ENCODE assay signal across 8 cellular contexts in the genomic region with DNA sequence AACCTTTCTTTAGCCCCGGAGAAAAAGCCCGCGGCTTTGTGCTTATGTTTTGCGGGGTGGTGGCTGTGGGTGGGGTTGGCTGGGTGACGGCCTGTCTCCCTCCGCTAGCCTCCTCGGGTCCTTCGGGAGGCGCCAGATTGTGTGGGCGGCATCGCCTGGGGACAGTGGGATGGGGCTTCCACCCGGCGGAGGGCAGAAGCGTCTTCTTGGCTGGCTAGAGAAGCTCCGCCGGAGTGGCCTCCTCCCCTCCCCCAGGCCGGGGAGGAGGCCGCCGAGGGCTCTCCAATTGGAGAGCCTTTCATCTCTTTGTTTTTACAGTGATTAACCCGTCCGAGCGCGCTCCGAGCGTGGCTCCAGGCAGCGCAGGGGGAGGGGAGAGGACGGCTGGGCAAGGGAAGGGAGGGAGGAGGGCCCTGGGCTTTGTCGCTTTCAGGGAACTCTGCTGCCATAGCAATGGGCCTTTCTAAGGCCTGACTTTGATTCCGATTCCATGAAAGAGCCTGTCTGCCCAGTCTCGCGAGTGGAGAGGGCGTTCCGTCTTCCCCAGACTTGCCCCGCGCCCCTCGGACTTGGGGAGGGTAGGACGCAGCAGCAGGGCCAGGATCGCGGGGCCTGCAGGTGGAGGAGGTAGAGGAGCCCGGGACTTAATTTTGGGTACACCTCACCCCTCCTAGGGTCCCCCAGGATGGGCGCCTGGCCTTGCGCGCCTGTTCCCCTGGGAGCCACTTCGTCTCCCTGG. TPM values are rescaled to one million over a fixed set of nuclear protein-coding genes. Genes with fewer than 3 reads are reported as not detected.
DNase-seq lines count a peak whose midpoint lies in the region; ATAC-seq and TF ChIP-seq lines count a peak whose summit lies in the region.

No MANE protein-coding gene starts in this region.

- intact Hi-C loops in left lung (cut with DNase I) (no loop called here), vagina (cut with DNase I) (no loop called here)

- no peaks in the 10 kb centered on the region for H3K36me3 ChIP-seq in left lung
- H3K36me3 ChIP-seq in vagina: no peaks in the 10 kb centered on the region

- no peaks in the 10 kb centered on the region for H3K9me3 ChIP-seq in left lung
- H3K9me3 ChIP-seq in vagina: no peaks in the 10 kb centered on the region

- no peak for TF ChIP-seq POLR2A in vagina (IDR thresholded peaks at IDR 0.05)

- H3K36me3 Mint-ChIP-seq in stimulated activated memory B cell treated with anti-CD40 and anti-IgM and Interleukin-4, amounts not matched to agents 10 μg/mL and 1 μg/mL and 100 μg/mL, for 72 hours: no peaks in the 10 kb centered on the region
- no peaks in the 10 kb centered on the region for H3K36me3 Mint-ChIP-seq in natural killer cell treated with Interleukin-12 subunit alpha and Interleukin-12 subunit beta and Interleukin-15 and Interleukin-18, amount 100 ng/mL, for 72 hours
- peaks cover 0 to 3% (median 2%) of the 10 kb centered on the region in 3 donors for H3K36me3 Mint-ChIP-seq in naive thymus-derived CD8-positive, alpha-beta T cell

- DNase-seq in DMS79 (lab: John Stamatoyannopoulos, UW) (peak; percentile 66), NCI-H2107 treated with DMSO at 0.1 percent for 48 hours (lab: John Stamatoyannopoulos, UW; ENCODE audit: unreplicated experiment) (peak; percentile 73), cardiac fibroblast (ENCODE audit: low read depth in 2 of 2) (peak; percentile 46 to 70), left lung (peak; percentile 68 to 83), vagina (ENCODE audit: extremely low spot score in 2 of 2) (no peak)
- DNase-seq in natural killer cell treated with Interleukin-12 subunit alpha and Interleukin-12 subunit beta and Interleukin-15 and Interleukin-18, amount 100 ng/mL, for 72 hours (ENCODE audit: low spot score): no peak
- DNase-seq in naive thymus-derived CD8-positive, alpha-beta T cell: no peak

- peaks cover 61% of the 10 kb centered on the region for H3K27me3 Mint-ChIP-seq in stimulated activated memory B cell treated with anti-CD40 and anti-IgM and Interleukin-4, amounts not matched to agents 10 μg/mL and 1 μg/mL and 100 μg/mL, for 72 hours
- H3K27me3 Mint-ChIP-seq in natural killer cell treated with Interleukin-12 subunit alpha and Interleukin-12 subunit beta and Interleukin-15 and Interleukin-18, amount 100 ng/mL, for 72 hours: peaks cover 30 to 47% of the 10 kb centered on the region in 2 donors
- H3K27me3 Mint-ChIP-seq in naive thymus-derived CD8-positive, alpha-beta T cell: peaks cover 24 to 93% (median 65%) of the 10 kb centered on the region in 5 donors

- H3K9me3 Mint-ChIP-seq in stimulated activated memory B cell treated with anti-CD40 and anti-IgM and Interleukin-4, amounts not matched to agents 10 μg/mL and 1 μg/mL and 100 μg/mL, for 72 hours: no peaks in the 10 kb centered on the region
- no peaks in the 10 kb centered on the region for H3K9me3 Mint-ChIP-seq in natural killer cell treated with Interleukin-12 subunit alpha and Interleukin-12 subunit beta and Interleukin-15 and Interleukin-18, amount 100 ng/mL, for 72 hours
- peaks cover 0 to 2% (median 0%) of the 10 kb centered on the region in 9 donors for H3K9me3 Mint-ChIP-seq in naive thymus-derived CD8-positive, alpha-beta T cell

- H3K4me3 ChIP-seq in cardiac fibroblast (replicated peaks in 1 of 2; ENCODE audit: low read depth in 2 of 2, low read length in 2 of 2) (peak overlapping the region; percentile 36), left lung (peak overlapping the region in 1 of 2 donors; percentile 13), vagina (peak overlapping the region; percentile 32 to 36)

- H3K27ac ChIP-seq in left lung (no peak overlapping the region), vagina (no peak overlapping the region)

- H3K27me3 ChIP-seq in left lung: peaks cover 56 to 93% of the 10 kb centered on the region in 2 donors
- H3K27me3 ChIP-seq in vagina: no peaks in the 10 kb centered on the region

- peak; percentile 65 for ATAC-seq in left lung
- ATAC-seq in stimulated activated memory B cell treated with anti-CD40 and anti-IgM and Interleukin-4, amounts not matched to agents 10 μg/mL and 1 μg/mL and 100 μg/mL, for 72 hours: no peak
- no peak for ATAC-seq in natural killer cell treated with Interleukin-12 subunit alpha and Interleukin-12 subunit beta and Interleukin-15 and Interleukin-18, amount 100 ng/mL, for 72 hours
- no peak for ATAC-seq in naive thymus-derived CD8-positive, alpha-beta T cell

- no peak overlapping the region for H3K27ac Mint-ChIP-seq in stimulated activated memory B cell treated with anti-CD40 and anti-IgM and Interleukin-4, amounts not matched to agents 10 μg/mL and 1 μg/mL and 100 μg/mL, for 72 hours
- H3K27ac Mint-ChIP-seq in natural killer cell treated with Interleukin-12 subunit alpha and Interleukin-12 subunit beta and Interleukin-15 and Interleukin-18, amount 100 ng/mL, for 72 hours: no peak overlapping the region
- H3K27ac Mint-ChIP-seq in naive thymus-derived CD8-positive, alpha-beta T cell: no peak overlapping the region

- H3K4me3 Mint-ChIP-seq in stimulated activated memory B cell treated with anti-CD40 and anti-IgM and Interleukin-4, amounts not matched to agents 10 μg/mL and 1 μg/mL and 100 μg/mL, for 72 hours: no peak overlapping the region
- H3K4me3 Mint-ChIP-seq in natural killer cell treated with Interleukin-12 subunit alpha and Interleukin-12 subunit beta and Interleukin-15 and Interleukin-18, amount 100 ng/mL, for 72 hours: no peak overlapping the region
- H3K4me3 Mint-ChIP-seq in naive thymus-derived CD8-positive, alpha-beta T cell: peak overlapping the region in 1 of 10 donors; percentile 1

- peaks cover 18 to 35% of the 10 kb centered on the region in 2 donors for H3K4me1 ChIP-seq in left lung
- peaks cover 36% of the 10 kb centered on the region for H3K4me1 ChIP-seq in vagina

- POLR2A ChIA-PET in naive thymus-derived CD8-positive, alpha-beta T cell (lab: Charles Lee): no interaction called here

- no peak for TF ChIP-seq CTCF in cardiac fibroblast (IDR thresholded peaks at IDR 0.05; ENCODE audit: low read depth, low read length)
- TF ChIP-seq CTCF in left lung (IDR thresholded peaks at IDR 0.05): no peak
- TF ChIP-seq CTCF in vagina (IDR thresholded peaks at IDR 0.05): no peak

- peaks cover 18% of the 10 kb centered on the region for H3K4me1 Mint-ChIP-seq in stimulated activated memory B cell treated with anti-CD40 and anti-IgM and Interleukin-4, amounts not matched to agents 10 μg/mL and 1 μg/mL and 100 μg/mL, for 72 hours
- H3K4me1 Mint-ChIP-seq in natural killer cell treated with Interleukin-12 subunit alpha and Interleukin-12 subunit beta and Interleukin-15 and Interleukin-18, amount 100 ng/mL, for 72 hours (ENCODE audit: low read depth in 2 of 2): peaks cover 2 to 6% of the 10 kb centered on the region in 2 donors
- peaks cover 7 to 10% (median 9%) of the 10 kb centered on the region in 4 donors for H3K4me1 Mint-ChIP-seq in naive thymus-derived CD8-positive, alpha-beta T cell

RNA-seq across cellular contexts. Expression of a gene that starts 36.7 kb away (rescaled TPM):
- under 1 TPM; 0.03 to 0.18 TPM for total RNA-seq in left lung
- not detected for total RNA-seq in vagina
- total RNA-seq in natural killer cell treated with Interleukin-12 subunit alpha and Interleukin-12 subunit beta and Interleukin-15 and Interleukin-18, amount 100 ng/mL, for 72 hours: not detected
- total RNA-seq in naive thymus-derived CD8-positive, alpha-beta T cell: not detected
- not detected for polyA plus RNA-seq in naive thymus-derived CD8-positive, alpha-beta T cell

RNA-seq across cellular contexts. Expression of a gene that starts 41.7 kb away (rescaled TPM):
- total RNA-seq in left lung: under 1 TPM in 1 of 2 donors, not detected in 1; 0.24 TPM
- total RNA-seq in vagina: not detected
- not detected for total RNA-seq in natural killer cell treated with Interleukin-12 subunit alpha and Interleukin-12 subunit beta and Interleukin-15 and Interleukin-18, amount 100 ng/mL, for 72 hours
- not detected for total RNA-seq in naive thymus-derived CD8-positive, alpha-beta T cell
- polyA plus RNA-seq in naive thymus-derived CD8-positive, alpha-beta T cell: not detected

RNA-seq across cellular contexts. Expression of a gene that starts 46.9 kb away (rescaled TPM):
- not detected for total RNA-seq in left lung
- total RNA-seq in vagina: not detected
- not detected for total RNA-seq in natural killer cell treated with Interleukin-12 subunit alpha and Interleukin-12 subunit beta and Interleukin-15 and Interleukin-18, amount 100 ng/mL, for 72 hours
- total RNA-seq in naive thymus-derived CD8-positive, alpha-beta T cell: not detected
- polyA plus RNA-seq in naive thymus-derived CD8-positive, alpha-beta T cell: not detected

Comparison
In these comparisons a context has a peak if more than half of its experiments do, and no peak if none do; other contexts are left out.
1. DNase-seq: peak in DMS79 (single experiment), NCI-H2107 treated with DMSO at 0.1 percent for 48 hours (single experiment), cardiac fibroblast (2 of 2) and left lung (2 of 2); none in vagina (0 of 2), natural killer cell treated with Interleukin-12 subunit alpha and Interleukin-12 subunit beta and Interleukin-15 and Interleukin-18, amount 100 ng/mL, for 72 hours (single experiment) and naive thymus-derived CD8-positive, alpha-beta T cell (0 of 10).